Comparison of ENCODE assay signal across 16 cellular contexts in the genomic region with DNA sequence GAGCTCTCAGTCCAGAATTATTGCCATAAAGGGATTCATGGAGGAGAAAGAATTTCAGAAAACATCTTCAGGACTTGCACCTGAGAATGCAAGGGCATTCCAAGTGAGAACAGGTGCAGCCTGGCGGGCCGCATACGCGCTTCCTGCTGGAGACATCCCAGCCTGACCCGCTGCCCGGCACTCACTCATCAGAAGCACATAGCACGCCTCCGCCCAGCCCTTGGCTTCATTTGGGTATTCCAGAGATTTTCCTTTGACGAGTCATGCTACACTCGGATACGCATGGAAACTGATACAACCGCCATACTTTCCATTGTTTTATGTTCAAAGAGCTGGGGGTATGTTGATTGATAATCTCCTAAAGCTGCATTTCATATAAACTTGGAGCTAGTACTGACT.
DNase-seq lines count a peak whose midpoint lies in the region; ATAC-seq and TF ChIP-seq lines count a peak whose summit lies in the region.
"Had no signal": no experiment of that assay in that cellular context is flagged by ENCODE, and none has a peak within 500 bp of the region (broad histone marks: within the 10 kb centered on the region; RNA-seq: fewer than 3 reads in every experiment).

No MANE protein-coding gene starts in this region.

- ATAC-seq in HG02970 (IDR thresholded peaks at IDR 0.05; ENCODE audit: low FRiP score, unreplicated experiment) (no peak), GM18907 (IDR thresholded peaks at IDR 0.05; ENCODE audit: unreplicated experiment) (no peak)
- ATAC-seq: GM12878, GM23338, right lobe of liver had no signal

- no peak for TF ChIP-seq CTCF in MCF 10A (IDR thresholded peaks at IDR 0.05; ENCODE audit: unreplicated experiment)
- TF ChIP-seq CTCF in breast epithelium (IDR thresholded peaks at IDR 0.05) = no peak
- no peak for TF ChIP-seq CTCF in fibroblast of lung (conservative IDR thresholded peaks at IDR 0.05 in 1 of 2, IDR thresholded peaks at IDR 0.05 in 1 of 2; ENCODE audit: low read depth in 1 of 2, low read length in 2 of 2)

- POLR2A ChIA-PET in MCF 10A (lab: Yijun Ruan, JAX) = interaction anchor here (0.8 kb wide), 1 partner anchor 228 kb away, joined by 4 read pairs; a partner anchor contains a TSS

- peaks cover 8% of the 10 kb centered on the region for H3K9me3 Mint-ChIP-seq in MCF 10A (ENCODE audit: unreplicated experiment)

- no peaks in the 10 kb centered on the region for H3K4me1 ChIP-seq in breast epithelium
- no peaks in the 10 kb centered on the region for H3K4me1 ChIP-seq in fibroblast of lung (ENCODE audit: control insufficient read depth, extremely low read depth, insufficient read depth, low read length)
- H3K4me1 ChIP-seq in skeletal muscle satellite cell (ENCODE audit: control insufficient read depth, insufficient read depth, low read length) = peaks cover 25% of the 10 kb centered on the region

- H3K79me2 ChIP-seq in fibroblast of lung (ENCODE audit: control insufficient read depth, insufficient read depth, low read length) = no peaks in the 10 kb centered on the region

- H3K27ac Mint-ChIP-seq in MCF 10A (ENCODE audit: low read depth, unreplicated experiment) = no peak overlapping the region
- H3K27ac Mint-ChIP-seq: GM23338 had no signal

- peaks cover 0 to 5% of the 10 kb centered on the region in 2 donors for H3K27me3 ChIP-seq in breast epithelium
- H3K27me3 ChIP-seq in fibroblast of lung (ENCODE audit: control insufficient read depth, insufficient read depth, low read length) = no peaks in the 10 kb centered on the region
- H3K27me3 ChIP-seq in skeletal muscle satellite cell (ENCODE audit: control insufficient read depth, insufficient read depth, low read length) = no peaks in the 10 kb centered on the region
- H3K27me3 ChIP-seq: neutrophil, right lobe of liver had no signal

- no TSS peak for BruUV-seq in MCF 10A (replicated peaks; lab: Mats Ljungman, UMichigan)

- no peak overlapping the region for H3K27ac ChIP-seq in breast epithelium
- H3K27ac ChIP-seq in fibroblast of lung (ENCODE audit: insufficient read depth, low read length) = no peak overlapping the region
- H3K27ac ChIP-seq: neutrophil, right lobe of liver had no signal

- no peaks in the 10 kb centered on the region for H3K27me3 Mint-ChIP-seq in MCF 10A (ENCODE audit: insufficient read depth, unreplicated experiment)

- no peak for TF ChIP-seq POLR2A in breast epithelium (IDR thresholded peaks at IDR 0.05)

- no peaks in the 10 kb centered on the region for H3K36me3 ChIP-seq in breast epithelium
- no peaks in the 10 kb centered on the region for H3K36me3 ChIP-seq in fibroblast of lung (ENCODE audit: control insufficient read depth, insufficient read depth, low read length)
- H3K36me3 ChIP-seq in skeletal muscle satellite cell (ENCODE audit: insufficient read depth, low read length) = no peaks in the 10 kb centered on the region
- H3K36me3 ChIP-seq: neutrophil, right lobe of liver had no signal

- H3K4me3 Mint-ChIP-seq in MCF 10A (ENCODE audit: unreplicated experiment) = no peak overlapping the region
- H3K4me3 Mint-ChIP-seq: GM23338 had no signal

- H2AFZ ChIP-seq in fibroblast of lung (ENCODE audit: low read length) = no peak overlapping the region
- H2AFZ ChIP-seq: GM23338 had no signal

- intact Hi-C loops in MCF 10A (cut with micrococcal nuclease) = no loop called here
- intact Hi-C loops in breast epithelium (cut with DNase I; ENCODE audit: low total_unique reads) = no loop called here

- CTCF ChIA-PET in MCF 10A (lab: Yijun Ruan, JAX) = interaction anchor here (0.6 kb wide), 1 partner anchor 151 kb away, joined by 3 read pairs; no protein-coding TSS in a partner anchor

- H3K4me2 ChIP-seq in fibroblast of lung (ENCODE audit: extremely low read depth, insufficient read depth, low read length) (peak overlapping the region; percentile 23), skeletal muscle satellite cell (ENCODE audit: low read length) (peak overlapping the region; percentile 25)
- H3K4me2 ChIP-seq: GM23338 had no signal

- H3K36me3 Mint-ChIP-seq in MCF 10A (ENCODE audit: insufficient read depth, unreplicated experiment) = no peaks in the 10 kb centered on the region

- H3K9ac ChIP-seq in fibroblast of lung (ENCODE audit: insufficient read depth, low read length) (no peak overlapping the region), skeletal muscle satellite cell (ENCODE audit: low read depth, low read length) (no peak overlapping the region)

- H4K20me1 ChIP-seq in fibroblast of lung (ENCODE audit: control insufficient read depth, extremely low read depth, insufficient read depth, low read length) = no peaks in the 10 kb centered on the region

- H3K4me3 ChIP-seq in breast epithelium = no peak overlapping the region
- no peak overlapping the region for H3K4me3 ChIP-seq in fibroblast of lung (replicated peaks in 1 of 4; ENCODE audit: control extremely low read depth in 1 of 4, insufficient read depth in 1 of 4, low read depth in 3 of 4, low read length in 4 of 4)
- H3K4me3 ChIP-seq in skeletal muscle satellite cell (ENCODE audit: low read length) = peak overlapping the region; percentile 22
- H3K4me3 ChIP-seq: GM12878, GM23338, right lobe of liver had no signal

- DNase-seq in MCF 10A (ENCODE audit: unreplicated experiment) = peak; percentile 5
- DNase-seq in breast epithelium (ENCODE audit: low spot score in 2 of 2) = no peak
- DNase-seq in NCI-H226 = peak; percentile 20
- DNase-seq in fibroblast of lung (ENCODE audit: low read depth in 2 of 2) = peak; percentile 11 to 80
- DNase-seq in COLO668 (lab: John Stamatoyannopoulos, UW; ENCODE audit: unreplicated experiment) = no peak
- DNase-seq: anterior cingulate cortex, Caco-2, NCI-H1930, NCI-H526 had no signal

- H3K9me3 ChIP-seq in breast epithelium (no peaks in the 10 kb centered on the region), fibroblast of lung (ENCODE audit: control insufficient read depth, insufficient read depth, low read depth, low read length) (no peaks in the 10 kb centered on the region), skeletal muscle satellite cell (replicated peaks; ENCODE audit: low read length) (no peaks in the 10 kb centered on the region)
- H3K9me3 ChIP-seq: Caco-2, neutrophil, right lobe of liver had no signal

- no peaks in the 10 kb centered on the region for H3K4me1 Mint-ChIP-seq in MCF 10A (ENCODE audit: insufficient read depth, unreplicated experiment)

Comparison
In these comparisons a context has a peak if more than half of its experiments do, and no peak if none do; other contexts are left out.
1. DNase-seq: peak in MCF 10A (single experiment), NCI-H226 (single experiment) and fibroblast of lung (2 of 2); none in breast epithelium (0 of 2) and COLO668 (single experiment).